ENCODE assay signal across 8 cellular contexts in genomic region chr3:123552095-123552714, GRCh38. TPM values are rescaled to one million over a fixed set of nuclear protein-coding genes. Genes with fewer than 3 reads are reported as not detected.
DNase-seq lines count a peak whose midpoint lies in the region; ATAC-seq and TF ChIP-seq lines count a peak whose summit lies in the region.

No MANE protein-coding gene starts in this region.

- H4K8ac ChIP-seq in mesendoderm (ENCODE audit: low read depth, low read length), result no peak overlapping the region

- H2BK5ac ChIP-seq in mesendoderm (ENCODE audit: low read length), result no peak overlapping the region

- H3K4me1 ChIP-seq in mesendoderm (ENCODE audit: control insufficient read depth, low read depth, low read length), result no peaks in the 10 kb centered on the region
- H3K4me1 ChIP-seq in suprapubic skin, result no peaks in the 10 kb centered on the region

- no peak overlapping the region for H3K23ac ChIP-seq in mesendoderm (ENCODE audit: low read length)

- no peak overlapping the region for H3K56ac ChIP-seq in mesendoderm (ENCODE audit: low read length)

- H3K79me2 ChIP-seq in mesendoderm (ENCODE audit: control insufficient read depth, insufficient read depth, low read length), result no peaks in the 10 kb centered on the region

- H3K4me3 ChIP-seq in LNCaP clone FGC (ENCODE audit: low read depth, low read length) (no peak overlapping the region), mesendoderm (ENCODE audit: low read length) (no peak overlapping the region), suprapubic skin (no peak overlapping the region)

- no peak overlapping the region for H3K18ac ChIP-seq in mesendoderm (ENCODE audit: low read length)

- H2BK120ac ChIP-seq in mesendoderm (ENCODE audit: low read depth, low read length), result no peak overlapping the region

- H3K9me3 ChIP-seq in suprapubic skin, result peaks cover 6% of the 10 kb centered on the region

- no peak overlapping the region for H4K5ac ChIP-seq in mesendoderm (ENCODE audit: low read length)

- TF ChIP-seq CTCF in LNCaP clone FGC (IDR thresholded peaks at IDR 0.05; ENCODE audit: control insufficient read depth, extremely low read depth, insufficient read depth), result peak; percentile 72
- no peak for TF ChIP-seq CTCF in suprapubic skin (IDR thresholded peaks at IDR 0.05)

- no peak overlapping the region for H3K4ac ChIP-seq in mesendoderm (ENCODE audit: low read depth, low read length)

- no peak overlapping the region for H3K27ac ChIP-seq in mesendoderm (ENCODE audit: low read depth, low read length)
- no peak overlapping the region for H3K27ac ChIP-seq in suprapubic skin

- H2AK5ac ChIP-seq in mesendoderm (ENCODE audit: low read length), result no peak overlapping the region

- H2BK15ac ChIP-seq in mesendoderm (replicated peaks; ENCODE audit: low read depth), result no peak overlapping the region

- no peak overlapping the region for H3K9ac ChIP-seq in mesendoderm (ENCODE audit: low read length)

- ATAC-seq in HG02759 (IDR thresholded peaks at IDR 0.05; ENCODE audit: unreplicated experiment), result no peak

- intact Hi-C loops in posterior cingulate gyrus (cut with DNase I), result loop anchor here (10.0 kb wide), 1 partner anchor 47 kb away; no protein-coding TSS in a partner anchor

- no peaks in the 10 kb centered on the region for H3K36me3 ChIP-seq in mesendoderm (ENCODE audit: control insufficient read depth, insufficient read depth, low read length)
- peaks cover 12% of the 10 kb centered on the region for H3K36me3 ChIP-seq in suprapubic skin

- WGBS in mesendoderm (ENCODE audit: extremely low coverage, insufficient coverage, low lambda C conversion rate), result no CpG with 5 or more reads among the region's 2 CpGs
- 45% methylated on average over 2 of the region's 2 CpGs for WGBS in suprapubic skin

- peaks cover 2% of the 10 kb centered on the region for H3K79me1 ChIP-seq in mesendoderm (ENCODE audit: low read length)

- peak; percentile 10 for DNase-seq in GDM1 (lab: John Stamatoyannopoulos, UW)
- no peak for DNase-seq in LNCaP clone FGC (ENCODE audit: low read depth)
- DNase-seq in amniotic epithelial cell (ENCODE audit: low read depth), result peak; percentile 24
- peak; percentile 63 for DNase-seq in mesendoderm
- DNase-seq in NK-92 (lab: John Stamatoyannopoulos, UW; ENCODE audit: unreplicated experiment), result no peak
- DNase-seq in posterior cingulate gyrus, result no peak
- no peak for DNase-seq in suprapubic skin (ENCODE audit: low spot score in 2 of 2)

- H3K27me3 ChIP-seq in mesendoderm (ENCODE audit: insufficient read depth, low read length, poor library complexity) (no peaks in the 10 kb centered on the region), suprapubic skin (no peaks in the 10 kb centered on the region)

- no peak for TF ChIP-seq EP300 in suprapubic skin (IDR thresholded peaks at IDR 0.05)

- no peak for TF ChIP-seq POLR2A in suprapubic skin (IDR thresholded peaks at IDR 0.05)

- H3K4me2 ChIP-seq in mesendoderm (ENCODE audit: low read length), result no peak overlapping the region

RNA-seq across cellular contexts. Expression of gene HACD2, which starts 32.6 kb away (rescaled TPM):
- polyA plus RNA-seq in mesendoderm (2013, experiment 1 of 2), result 23.3 TPM
- polyA plus RNA-seq in mesendoderm (2013, experiment 2 of 2), result 22.7 TPM
- total RNA-seq in suprapubic skin, result 10 to 100 TPM; 38.5 to 76.3 (median 52.6) TPM

Comparison
In these comparisons a context has a peak if more than half of its experiments do, and no peak if none do; other contexts are left out.
1. DNase-seq: peak in GDM1 (single experiment), amniotic epithelial cell (single experiment) and mesendoderm (single experiment); none in LNCaP clone FGC (single experiment), NK-92 (single experiment), posterior cingulate gyrus (0 of 10) and suprapubic skin (0 of 2).